In the genomic region with DNA sequence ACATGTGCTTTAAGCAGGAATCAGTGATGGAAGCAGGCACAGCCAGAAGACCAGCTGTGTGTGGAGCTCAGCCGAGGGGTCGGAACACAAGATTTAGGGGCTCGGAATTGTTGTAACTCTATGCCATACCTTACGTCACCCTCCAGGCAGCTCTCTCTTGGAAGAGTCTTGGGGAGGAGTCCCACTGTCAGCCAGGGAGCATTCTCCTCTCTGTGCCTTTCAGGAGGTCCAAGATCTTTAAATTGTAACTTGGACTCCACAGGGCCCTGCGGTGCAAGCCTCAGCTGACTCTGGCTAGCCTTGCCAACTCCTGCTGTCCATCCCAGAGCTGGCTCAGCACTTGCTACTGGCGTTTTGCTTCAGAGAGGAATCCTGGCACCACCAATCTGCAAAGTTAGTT, we compare ENCODE assay signal across 14 cellular contexts. TPM values are rescaled to one million over a fixed set of nuclear protein-coding genes. Genes with fewer than 3 reads are reported as not detected.
"Had no signal": no experiment of that assay in that cellular context is flagged by ENCODE, and none has a peak within 500 bp of the region (broad histone marks: within the 10 kb centered on the region; RNA-seq: fewer than 3 reads in every experiment).

No MANE protein-coding gene starts in this region.

- H3K36me3 ChIP-seq: cardiac muscle cell had no signal

- H3K4me3 Mint-ChIP-seq: activated naive CD8-positive, alpha-beta T cell; activated T-cell treated with anti-CD3 and anti-CD28 coated beads, Interleukin-2, amount 50 U/mL, for 4 hours; immature natural killer cell; naive thymus-derived CD8-positive, alpha-beta T cell; stimulated activated naive CD8-positive, alpha-beta T cell treated with anti-CD3 and anti-CD28 coated beads, Interleukin-15, amount 100 ng/mL, for 72 hours had no signal

- H3K27me3 ChIP-seq: cardiac muscle cell had no signal

- H3K9me3 Mint-ChIP-seq: activated T-cell treated with anti-CD3 and anti-CD28 coated beads, Interleukin-2, amount 50 U/mL, for 4 hours had no signal

- H3K27ac Mint-ChIP-seq: activated naive CD8-positive, alpha-beta T cell; naive thymus-derived CD8-positive, alpha-beta T cell; stimulated activated naive CD8-positive, alpha-beta T cell treated with anti-CD3 and anti-CD28 coated beads, Interleukin-15, amount 100 ng/mL, for 72 hours had no signal

- H3K36me3 Mint-ChIP-seq: activated naive CD8-positive, alpha-beta T cell; naive thymus-derived CD8-positive, alpha-beta T cell had no signal

- H3K4me3 ChIP-seq: cardiac muscle cell, mucosa of descending colon had no signal

- H3K27ac ChIP-seq: cardiac muscle cell had no signal

- DNase-seq: activated CD4-positive, alpha-beta T cell treated with anti-CD3 and anti-CD28 coated beads, Interleukin-2, amount 50 U/mL, for 4 hours; activated CD4-positive, CD25-positive, alpha-beta regulatory T cell treated with anti-CD3 and anti-CD28 coated beads, Interleukin-2, amount 50 U/mL, for 72 hours; activated gamma-delta T cell; activated T-cell treated with anti-CD3 and anti-CD28 coated beads, Interleukin-2, amount 50 U/mL, for 4 hours; effector memory CD4-positive, alpha-beta T cell; immature natural killer cell; mammary epithelial cell; mucosa of descending colon; naive thymus-derived CD8-positive, alpha-beta T cell; stimulated activated CD4-positive, alpha-beta T cell treated with anti-CD3 and anti-CD28 coated beads, Interleukin-4, amount 100 ng/mL, for 4 hours; stimulated activated naive CD8-positive, alpha-beta T cell treated with anti-CD3 and anti-CD28 coated beads, Interleukin-15, amount 100 ng/mL, for 72 hours had no signal

- H3K9me3 ChIP-seq: mucosa of descending colon had no signal

RNA-seq across cellular contexts. Expression of a gene that starts 26.4 kb away (rescaled TPM):
- total RNA-seq: T-helper 2 cell treated with Interferon-gamma antibody and Interleukin-4, amounts not matched to agents 100 ng/mL and 5 ng/mL, for 36 hours had no signal
- polyA plus RNA-seq: naive thymus-derived CD8-positive, alpha-beta T cell had no signal
